ENCODE assay signal across 1 cellular context in the genomic region with DNA sequence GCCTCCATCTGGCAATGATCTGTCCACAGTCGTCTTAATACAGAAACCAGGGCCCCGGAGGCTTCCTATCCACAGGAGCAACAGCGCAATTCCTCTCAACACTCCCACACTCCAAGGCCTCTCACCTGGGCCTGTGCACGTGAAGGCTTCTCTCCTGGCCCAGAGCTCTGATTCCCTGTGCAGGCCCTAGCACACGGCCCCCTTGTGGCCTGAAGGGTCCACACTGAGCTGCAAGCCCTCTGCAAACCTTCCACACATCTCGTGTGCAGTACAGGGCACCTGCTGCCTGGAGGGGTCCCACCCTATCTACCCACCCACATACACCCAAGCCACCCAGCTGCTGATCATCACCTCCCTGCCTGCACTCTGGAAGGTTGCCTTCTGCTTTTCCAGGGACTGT.
TF ChIP-seq lines count a peak whose summit lies in the region.

No MANE protein-coding gene starts in this region.

TF ChIP-seq in SK-N-SH treated with all-trans-retinoic acid at 6 μM for 48 hours, 23 proteins besides CTCF, POLR2A, EP300 and RAD21:
- TF ChIP-seq ZC3H10 (CRISPR knock-in tag; IDR thresholded peaks at IDR 0.05) (no peak), ESRRG (CRISPR knock-in tag; IDR thresholded peaks at IDR 0.05) (no peak), ISL1 (CRISPR knock-in tag; IDR thresholded peaks at IDR 0.05) (no peak), ZFP3 (CRISPR knock-in tag; IDR thresholded peaks at IDR 0.05) (no peak), OSR1 (CRISPR knock-in tag; IDR thresholded peaks at IDR 0.05) (no peak), ARNTL (CRISPR knock-in tag; IDR thresholded peaks at IDR 0.05; ENCODE audit: borderline replicate concordance, low read depth) (no peak), GLIS3 (CRISPR knock-in tag; IDR thresholded peaks at IDR 0.05) (no peak), CSDC2 (CRISPR knock-in tag; IDR thresholded peaks at IDR 0.05) (no peak), ZNF8 (CRISPR knock-in tag; IDR thresholded peaks at IDR 0.05) (no peak), ZFP30 (CRISPR knock-in tag; IDR thresholded peaks at IDR 0.05) (no peak)
- TF ChIP-seq, protein P1, sequence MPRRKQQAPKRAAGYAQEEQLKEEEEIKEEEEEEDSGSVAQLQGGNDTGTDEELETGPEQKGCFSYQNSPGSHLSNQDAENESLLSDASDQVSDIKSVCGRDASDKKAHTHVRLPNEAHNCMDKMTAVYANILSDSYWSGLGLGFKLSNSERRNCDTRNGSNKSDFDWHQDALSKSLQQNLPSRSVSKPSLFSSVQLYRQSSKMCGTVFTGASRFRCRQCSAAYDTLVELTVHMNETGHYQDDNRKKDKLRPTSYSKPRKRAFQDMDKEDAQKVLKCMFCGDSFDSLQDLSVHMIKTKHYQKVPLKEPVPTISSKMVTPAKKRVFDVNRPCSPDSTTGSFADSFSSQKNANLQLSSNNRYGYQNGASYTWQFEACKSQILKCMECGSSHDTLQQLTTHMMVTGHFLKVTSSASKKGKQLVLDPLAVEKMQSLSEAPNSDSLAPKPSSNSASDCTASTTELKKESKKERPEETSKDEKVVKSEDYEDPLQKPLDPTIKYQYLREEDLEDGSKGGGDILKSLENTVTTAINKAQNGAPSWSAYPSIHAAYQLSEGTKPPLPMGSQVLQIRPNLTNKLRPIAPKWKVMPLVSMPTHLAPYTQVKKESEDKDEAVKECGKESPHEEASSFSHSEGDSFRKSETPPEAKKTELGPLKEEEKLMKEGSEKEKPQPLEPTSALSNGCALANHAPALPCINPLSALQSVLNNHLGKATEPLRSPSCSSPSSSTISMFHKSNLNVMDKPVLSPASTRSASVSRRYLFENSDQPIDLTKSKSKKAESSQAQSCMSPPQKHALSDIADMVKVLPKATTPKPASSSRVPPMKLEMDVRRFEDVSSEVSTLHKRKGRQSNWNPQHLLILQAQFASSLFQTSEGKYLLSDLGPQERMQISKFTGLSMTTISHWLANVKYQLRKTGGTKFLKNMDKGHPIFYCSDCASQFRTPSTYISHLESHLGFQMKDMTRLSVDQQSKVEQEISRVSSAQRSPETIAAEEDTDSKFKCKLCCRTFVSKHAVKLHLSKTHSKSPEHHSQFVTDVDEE (CRISPR knock-in tag; IDR thresholded peaks at IDR 0.05) = no peak
TF ChIP-seq in SK-N-SH treated with all-trans-retinoic acid at 6 μM for 48 hours: peak in this region for 0.
